8 cellular contexts compared by ENCODE assay signal in the genomic region with DNA sequence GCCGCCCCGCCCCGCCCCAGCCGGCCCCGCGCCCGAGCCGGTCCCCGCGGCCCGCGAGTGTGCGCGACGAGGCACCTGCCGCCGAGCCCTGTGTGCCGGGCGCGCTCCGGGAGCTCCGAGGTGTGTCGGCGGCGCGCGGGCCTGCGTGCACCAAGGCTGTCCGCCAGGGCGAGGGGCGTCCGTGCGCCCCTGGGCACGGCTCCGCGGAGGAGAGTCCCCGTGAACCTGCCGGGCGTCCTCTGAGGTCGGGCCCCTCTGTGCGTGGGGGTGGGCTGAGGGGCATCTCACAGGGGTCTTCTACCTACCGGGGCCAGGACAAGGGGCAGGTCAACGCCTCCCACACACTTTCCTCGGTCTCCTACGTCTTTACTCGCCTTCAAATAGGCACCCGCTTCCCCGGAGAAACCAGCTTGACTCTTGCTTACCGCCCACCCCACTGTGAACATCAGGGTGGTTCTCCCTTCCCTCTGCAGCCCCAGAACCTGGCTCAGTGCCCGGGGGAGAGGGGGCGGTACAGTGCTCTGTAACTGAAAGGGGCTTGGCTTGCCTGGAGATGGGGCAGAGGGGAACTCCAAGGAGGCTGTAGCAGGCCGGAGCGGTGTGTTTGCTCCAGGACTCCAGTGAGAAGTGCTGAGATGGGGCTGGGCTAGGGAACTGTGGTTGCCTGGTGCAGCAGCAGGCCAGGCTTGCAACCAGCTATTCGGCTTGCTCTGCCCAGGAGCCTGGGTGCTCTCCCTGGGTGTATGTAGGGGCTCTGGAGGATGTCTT. TPM values are rescaled to one million over a fixed set of nuclear protein-coding genes. Genes with fewer than 3 reads are reported as not detected.
A peak's percentile ranks its signal among the peaks of the same experiment; 100 is the strongest.
DNase-seq lines count a peak whose midpoint lies in the region; ATAC-seq and TF ChIP-seq lines count a peak whose summit lies in the region.

Gene SAMD10, minus strand, starts transcription at position 94 of the 768 bp plus-strand sequence. CDS start 175 bp downstream, outside the sequence.

- H3K27me3 ChIP-seq in HUES64 (ENCODE audit: insufficient read depth, low read length) (peaks cover 9% of the 10 kb centered on the region), RWPE2 (ENCODE audit: insufficient read depth, poor library complexity, severe bottlenecking) (no peaks in the 10 kb centered on the region), heart right ventricle (no peaks in the 10 kb centered on the region)

- H3K4me3 ChIP-seq in HUES64 (ENCODE audit: low read length) (peak within 1 kb of the TSS; percentile 87), RWPE2 (ENCODE audit: severe bottlenecking) (peak within 1 kb of the TSS; percentile 64), heart right ventricle (peak within 1 kb of the TSS; percentile 35 to 100 (median 91)), retinal pigment epithelial cell (ENCODE audit: low read length) (peak within 1 kb of the TSS; percentile 97)

- peak; percentile 18 for ATAC-seq in Right ventricle myocardium superior (ENCODE audit: poor library complexity)
- peak; percentile 33 for ATAC-seq in RWPE2 (ENCODE audit: low read depth)
- ATAC-seq in heart right ventricle = peak; percentile 3 to 28 (median 13)

- H3K9ac ChIP-seq in HUES64 (ENCODE audit: low read depth, low read length) = peak within 1 kb of the TSS; percentile 45

- H3K27ac ChIP-seq in HUES64 (ENCODE audit: low read depth, low read length) (peak within 1 kb of the TSS; percentile 52; the same call in 1 of the 2 replicates), RWPE2 (ENCODE audit: poor library complexity, severe bottlenecking) (peak within 1 kb of the TSS; percentile 73), heart right ventricle (peak within 1 kb of the TSS; percentile 60 to 92 (median 86))

- no peak for TF ChIP-seq CTCF in RWPE2 (IDR thresholded peaks at IDR 0.05; ENCODE audit: poor library complexity, severe bottlenecking)
- peak in 1 of 9 donors; percentile 11 for TF ChIP-seq CTCF in heart right ventricle (IDR thresholded peaks at IDR 0.05)
- TF ChIP-seq CTCF in retinal pigment epithelial cell (conservative IDR thresholded peaks at IDR 0.05; ENCODE audit: low read depth, low read length) = no peak

- WGBS in HUES64 = 4% methylated on average over 54 of the region's 54 CpGs
- 1% methylated on average over 45 to 54 of the region's 54 CpGs for WGBS in heart right ventricle, 2 donors

- intact Hi-C loops in Right ventricle myocardium superior (cut with DNase I) = loop anchor here (5.0 kb wide), 1 partner anchor 83 kb away; the partner anchor contains the start of gene TCEA2
- intact Hi-C loops in cardiac septum (cut with DNase I) = loop anchor here (2.0 to 10.0 kb wide), 2 partner anchors 83 to 195 kb away; partner anchors contain the start of gene TCEA2
- intact Hi-C loops in heart right ventricle (cut with DNase I) = loop anchor here in 9 of 10 donors (2.0 to 10.0 kb wide), 10 partner anchors 55 to 205 kb away; partner anchors contain the start of genes C20orf204 (in 4 of the 9) and TCEA2 (in 2 of the 9)

- no peaks in the 10 kb centered on the region for H3K9me3 ChIP-seq in HUES64 (ENCODE audit: insufficient read depth, low read depth, low read length)
- H3K9me3 ChIP-seq in RWPE2 (ENCODE audit: severe bottlenecking) = no peaks in the 10 kb centered on the region
- H3K9me3 ChIP-seq in heart right ventricle = no peaks in the 10 kb centered on the region

- peaks cover 17% of the 10 kb centered on the region for H3K36me3 ChIP-seq in HUES64 (ENCODE audit: insufficient read depth, low read length)
- H3K36me3 ChIP-seq in RWPE2 (ENCODE audit: low read depth) = peaks cover 18% of the 10 kb centered on the region
- H3K36me3 ChIP-seq in heart right ventricle = peaks cover 0 to 29% (median 11%) of the 10 kb centered on the region in 9 donors

- H3K4me1 ChIP-seq in HUES64 (ENCODE audit: insufficient read depth, low read length) (peaks cover 3% of the 10 kb centered on the region; the same call in 1 of the 2 replicates), RWPE2 (ENCODE audit: insufficient read depth, poor library complexity, severe bottlenecking) (peaks cover 15% of the 10 kb centered on the region), heart right ventricle (peaks cover 21 to 52% (median 43%) of the 10 kb centered on the region in 9 donors)

- peak; percentile 64 for DNase-seq in Right ventricle myocardium superior
- no peak for DNase-seq in cardiac septum (ENCODE audit: low spot score)
- peak; percentile 87 for DNase-seq in RWPE2 (ENCODE audit: low spot score)
- peak; percentile 80 for DNase-seq in activated gamma-delta T cell treated with anti-CD3 and anti-CD28 coated beads, Interleukin-2, amount 50 U/mL, for 16 hours (ENCODE audit: low read depth)
- peak; percentile 45 to 62 for DNase-seq in heart right ventricle
- no peak for DNase-seq in retinal pigment epithelial cell (ENCODE audit: low read depth)
- no peak for DNase-seq in epidermal melanocyte (ENCODE audit: insufficient read length, low spot score)

RNA-seq across cellular contexts. Expression of gene SAMD10, which starts in this region (rescaled TPM):
- total RNA-seq in Right ventricle myocardium superior (6.0 TPM), cardiac septum (4.0 TPM), heart right ventricle (1 to 10 TPM; 3.4 to 8.4 (median 4.0) TPM)
- 3.4 TPM for polyA plus RNA-seq in HUES64 (2013, experiment 1 of 2)
- 3.9 TPM for polyA plus RNA-seq in HUES64 (2013, experiment 2 of 2)
- polyA plus RNA-seq in heart right ventricle = 1 to 10 TPM; 3.9 to 8.8 TPM

Comparison
In these comparisons a context has a peak if more than half of its experiments do, and no peak if none do; other contexts are left out.
1. DNase-seq: peak in Right ventricle myocardium superior (single experiment), RWPE2 (single experiment), activated gamma-delta T cell treated with anti-CD3 and anti-CD28 coated beads, Interleukin-2, amount 50 U/mL, for 16 hours (single experiment) and heart right ventricle (2 of 2); none in cardiac septum (single experiment), retinal pigment epithelial cell (single experiment) and epidermal melanocyte (single experiment).
2. Peak in every context shown above with its lines, with median percentiles within 50 percentile points of each other: ATAC-seq, H3K27ac ChIP-seq and H3K4me3 ChIP-seq.